In genomic region chr3:140216249-140216648, GRCh38 we compare ENCODE assay signal across 11 cellular contexts.
DNase-seq lines count a peak whose midpoint lies in the region; ATAC-seq, FAIRE-seq and TF ChIP-seq lines count a peak whose summit lies in the region.
"Had no signal": no experiment of that assay in that cellular context is flagged by ENCODE, and none has a peak within 500 bp of the region (broad histone marks: within the 10 kb centered on the region; RNA-seq: fewer than 3 reads in every experiment).

No MANE protein-coding gene starts in this region.

- H3K27ac ChIP-seq in GM23248: no peak overlapping the region
- no peak overlapping the region for H3K27ac ChIP-seq in OCI-LY7 (ENCODE audit: low read depth, low read length, poor library complexity, severe bottlenecking)
- H3K27ac ChIP-seq: parathyroid adenoma, tibial artery had no signal

- DNase-seq in Daoy (ENCODE audit: low read depth) (peak; percentile 23), GM23248 (peak; percentile 40), OCI-LY7 (ENCODE audit: low spot score) (peak; percentile 26), iris pigment epithelial cell (ENCODE audit: low read depth) (peak; percentile 6), RCC 7860 (ENCODE audit: low spot score) (no peak)
- no peak for DNase-seq in stimulated activated CD4-positive, alpha-beta T cell treated with anti-CD3 and anti-CD28 coated beads, Interleukin-4, amount 100 ng/mL, for 24 hours
- no peak for DNase-seq in activated naive CD4-positive, alpha-beta T cell treated with anti-CD3 and anti-CD28 coated beads, Interleukin-2, amount 50 U/mL, for 16 hours
- DNase-seq: H7, tibial artery had no signal

- H3K4me3 ChIP-seq in GM23248: no peak overlapping the region
- no peak overlapping the region for H3K4me3 ChIP-seq in OCI-LY7 (ENCODE audit: low read depth, low read length, poor library complexity, severe bottlenecking)
- H3K4me3 ChIP-seq: tibial artery had no signal

- TF ChIP-seq CTCF in OCI-LY7 (conservative IDR thresholded peaks at IDR 0.05; ENCODE audit: low read length): peak; percentile 73

- no peak overlapping the region for H3K9ac ChIP-seq in GM23248
- H3K9ac ChIP-seq: parathyroid adenoma had no signal

- CTCF ChIA-PET in OCI-LY7 (lab: Charles Lee; ENCODE audit: unreplicated experiment): no interaction called here

- H3K4me1 ChIP-seq in GM23248 (ENCODE audit: insufficient read depth) (no peaks in the 10 kb centered on the region), OCI-LY7 (ENCODE audit: insufficient read depth, low read length, poor library complexity, severe bottlenecking) (no peaks in the 10 kb centered on the region)
- H3K4me1 ChIP-seq: parathyroid adenoma, tibial artery had no signal

- H3K9me2 ChIP-seq in GM23248 (ENCODE audit: insufficient read depth) (no peaks in the 10 kb centered on the region), OCI-LY7 (ENCODE audit: insufficient read depth, low read length) (no peaks in the 10 kb centered on the region)

- no peak for FAIRE-seq in RCC 7860 (lab: Jason Lieb, UNC)

- H3K36me3 ChIP-seq in GM23248 (ENCODE audit: low read depth) (no peaks in the 10 kb centered on the region), OCI-LY7 (ENCODE audit: insufficient read depth, low read length) (no peaks in the 10 kb centered on the region)
- H3K36me3 ChIP-seq: tibial artery had no signal

- H3F3A ChIP-seq in GM23248 (ENCODE audit: insufficient read depth): no peaks in the 10 kb centered on the region

- in situ Hi-C loops in GM23248 (cut with MboI): no loop called here

- WGBS in GM23248 (ENCODE audit: low coverage in 1 of 2, low lambda C conversion rate in 2 of 2, missing lambda C conversion rate in 2 of 2), 2 experiments: 46 to 47% methylated on average over 6 of the region's 6 CpGs

- no peaks in the 10 kb centered on the region for H3K27me3 ChIP-seq in GM23248 (replicated peaks; ENCODE audit: insufficient read depth)

- H2AFZ ChIP-seq in GM23248 (no peak overlapping the region), OCI-LY7 (ENCODE audit: low read length) (no peak overlapping the region)
- H2AFZ ChIP-seq: parathyroid adenoma had no signal

- POLR2A ChIA-PET in OCI-LY7 (lab: Charles Lee): interaction anchor here (0.8 kb wide), 1 partner anchor 13 kb away, joined by 3 read pairs; no protein-coding TSS in a partner anchor

- no peak for ATAC-seq in GM18873 (IDR thresholded peaks at IDR 0.05; ENCODE audit: low FRiP score, unreplicated experiment)

- H3K9me3 ChIP-seq in GM23248 (ENCODE audit: low read depth): no peaks in the 10 kb centered on the region
- no peaks in the 10 kb centered on the region for H3K9me3 ChIP-seq in OCI-LY7 (ENCODE audit: low read length)
- H3K9me3 ChIP-seq: tibial artery had no signal

- no TSS peak for BruUV-seq in OCI-LY7 (replicated peaks; lab: Mats Ljungman, UMichigan)

- intact Hi-C loops in OCI-LY7 (cut with micrococcal nuclease; ENCODE audit: unreplicated experiment): no loop called here

- no peaks in the 10 kb centered on the region for H3K79me2 ChIP-seq in GM23248 (ENCODE audit: insufficient read depth)
- no peaks in the 10 kb centered on the region for H3K79me2 ChIP-seq in OCI-LY7 (ENCODE audit: insufficient read depth, low read depth, low read length)
- H3K79me2 ChIP-seq: parathyroid adenoma had no signal

- H4K20me1 ChIP-seq in GM23248 (ENCODE audit: insufficient read depth) (no peaks in the 10 kb centered on the region), OCI-LY7 (ENCODE audit: insufficient read depth, low read length) (no peaks in the 10 kb centered on the region)

- H3K4me2 ChIP-seq in GM23248 (ENCODE audit: unreplicated experiment) (no peak overlapping the region), OCI-LY7 (ENCODE audit: low read length) (no peak overlapping the region)

Comparison
In these comparisons a context has a peak if more than half of its experiments do, and no peak if none do; other contexts are left out.
1. DNase-seq: peak in Daoy (single experiment), GM23248 (single experiment), OCI-LY7 (single experiment) and iris pigment epithelial cell (single experiment); none in RCC 7860 (single experiment), stimulated activated CD4-positive, alpha-beta T cell treated with anti-CD3 and anti-CD28 coated beads, Interleukin-4, amount 100 ng/mL, for 24 hours (single experiment) and activated naive CD4-positive, alpha-beta T cell treated with anti-CD3 and anti-CD28 coated beads, Interleukin-2, amount 50 U/mL, for 16 hours (single experiment).